30 cellular contexts compared by ENCODE assay signal in the genomic region with DNA sequence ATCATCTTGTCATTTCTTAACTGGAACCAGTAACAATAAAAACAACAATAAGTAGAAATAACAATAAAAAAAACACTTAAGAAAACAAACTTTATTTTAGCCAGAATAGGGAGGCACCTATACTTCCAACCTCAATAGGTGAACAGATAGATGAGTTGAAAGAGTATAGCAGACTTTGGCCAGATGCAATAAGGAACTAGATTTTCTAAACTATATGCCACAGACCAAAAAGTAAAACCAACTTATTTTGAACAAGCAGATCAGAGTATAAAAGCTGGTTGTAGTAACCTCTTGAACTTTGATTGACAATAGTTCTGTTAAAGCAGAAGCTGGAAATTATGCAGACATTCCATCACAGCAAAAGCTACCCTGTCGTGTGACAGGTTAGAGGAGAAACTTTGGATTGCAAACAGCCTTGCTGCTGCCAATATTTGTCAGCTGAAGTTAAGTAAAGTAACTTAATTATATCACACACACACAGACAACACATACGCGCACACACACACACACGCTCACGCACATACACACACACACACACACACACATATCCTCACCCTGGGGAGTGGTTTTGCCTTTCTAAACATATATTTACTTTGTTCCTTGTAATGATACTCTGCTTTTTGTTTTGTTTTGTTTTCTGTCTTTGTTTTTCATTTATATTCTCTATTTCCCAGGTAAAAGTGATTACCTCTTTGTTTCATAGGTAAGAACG.
"Had no signal": no experiment of that assay in that cellular context is flagged by ENCODE, and none has a peak within 500 bp of the region (broad histone marks: within the 10 kb centered on the region; RNA-seq: fewer than 3 reads in every experiment).

No MANE protein-coding gene starts in this region.

- H3K27ac Mint-ChIP-seq: activated CD8-positive, alpha-beta T cell treated with anti-CD3 and anti-CD28 coated beads for 36 hours; activated naive CD8-positive, alpha-beta T cell; activated T-helper 17 cell treated with anti-CD3 and anti-CD28 coated beads, Interleukin-2, amount 50 U/mL, for 72 hours; dendritic cell treated with granulocyte-macrophage colony-stimulating factor and Interleukin-4, amounts not matched to agents 40 ng/mL and 50 ng/mL, for 4 days; endodermal cell; T-helper 17 cell; T-helper 2 cell treated with Interferon-gamma antibody and Interleukin-4, amounts not matched to agents 5 μg/mL and 100 μg/mL, for 36 hours had no signal

- H3K27ac ChIP-seq: brain microvascular endothelial cell, coronary artery, dorsolateral prefrontal cortex had no signal

- H3K36me3 ChIP-seq: brain microvascular endothelial cell had no signal

- H3K4me3 Mint-ChIP-seq: activated CD8-positive, alpha-beta T cell treated with anti-CD3 and anti-CD28 coated beads for 36 hours; activated naive CD8-positive, alpha-beta T cell; activated T-cell treated with anti-CD3 and anti-CD28 coated beads, Interleukin-2, amount 50 U/mL, for 4 hours; activated T-helper 17 cell treated with anti-CD3 and anti-CD28 coated beads, Interleukin-2, amount 50 U/mL, for 72 hours; central memory CD8-positive, alpha-beta T cell; dendritic cell treated with granulocyte-macrophage colony-stimulating factor and Interleukin-4, amounts not matched to agents 40 ng/mL and 50 ng/mL, for 4 days; endodermal cell; T-helper 17 cell; T-helper 2 cell treated with Interferon-gamma antibody and Interleukin-4, amounts not matched to agents 5 μg/mL and 100 μg/mL, for 36 hours had no signal

- H3K27me3 Mint-ChIP-seq: activated CD8-positive, alpha-beta T cell treated with anti-CD3 and anti-CD28 coated beads for 36 hours; activated naive CD8-positive, alpha-beta T cell; activated T-helper 17 cell treated with anti-CD3 and anti-CD28 coated beads, Interleukin-2, amount 50 U/mL, for 72 hours; central memory CD8-positive, alpha-beta T cell; dendritic cell treated with granulocyte-macrophage colony-stimulating factor and Interleukin-4, amounts not matched to agents 40 ng/mL and 50 ng/mL, for 4 days; T-helper 17 cell had no signal

- H3K4me3 ChIP-seq: coronary artery, dorsolateral prefrontal cortex had no signal

- DNase-seq: activated CD4-positive, alpha-beta T cell treated with anti-CD3 and anti-CD28 coated beads for 48 hours; activated CD4-positive, alpha-beta T cell treated with anti-CD3 and anti-CD28 coated beads, Interleukin-2, amount 50 U/mL, for 1 hour; activated CD4-positive, alpha-beta T cell treated with anti-CD3 and anti-CD28 coated beads, Interleukin-2, amount 50 U/mL, for 48 hours; activated CD8-positive, alpha-beta memory T cell treated with anti-CD3 and anti-CD28 coated beads for 24 hours; activated CD8-positive, alpha-beta T cell treated with anti-CD3 and anti-CD28 coated beads for 36 hours; activated effector memory CD4-positive, alpha-beta T cell treated with Interleukin-2 at 50 U/mL for 16 hours; activated gamma-delta T cell treated with Interleukin-2 at 50 U/mL for 16 hours; activated naive CD4-positive, alpha-beta T cell treated with anti-CD3 and anti-CD28 coated beads, Interleukin-2, amount 50 U/mL, for 16 hours; activated naive CD4-positive, alpha-beta T cell treated with Interleukin-2 at 50 U/mL for 16 hours; activated T-cell treated with anti-CD3 and anti-CD28 coated beads, Interleukin-2, amount 50 U/mL, for 4 hours; amniotic stem cell; anterior cingulate cortex; brain microvascular endothelial cell; dorsolateral prefrontal cortex; effector memory CD4-positive, alpha-beta T cell; endodermal cell; foreskin fibroblast; T-helper 1 cell; T-helper 17 cell; T1000 had no signal

- H3K36me3 Mint-ChIP-seq: activated naive CD8-positive, alpha-beta T cell had no signal

- ATAC-seq: activated CD8-positive, alpha-beta T cell treated with anti-CD3 and anti-CD28 coated beads for 36 hours; activated T-cell treated with anti-CD3 and anti-CD28 coated beads, Interleukin-2, amount 50 U/mL, for 4 hours; activated T-helper 17 cell treated with anti-CD3 and anti-CD28 coated beads, Interleukin-2, amount 50 U/mL, for 72 hours; esophagus mucosa; T-helper 17 cell had no signal

- FAIRE-seq: astrocyte, bronchial epithelial cell, frontal cortex had no signal

- H3K4me1 Mint-ChIP-seq: activated T-helper 17 cell treated with anti-CD3 and anti-CD28 coated beads, Interleukin-2, amount 50 U/mL, for 72 hours; central memory CD8-positive, alpha-beta T cell; endodermal cell; T-helper 17 cell had no signal

- H3K27me3 ChIP-seq: brain microvascular endothelial cell had no signal
